ENCODE assay signal across 8 cellular contexts in genomic region chr16:77788196-77789084, GRCh38. TPM values are rescaled to one million over a fixed set of nuclear protein-coding genes. Genes with fewer than 3 reads are reported as not detected.
DNase-seq lines count a peak whose midpoint lies in the region; ATAC-seq, FAIRE-seq and TF ChIP-seq lines count a peak whose summit lies in the region.

VAT1L (plus strand) TSS chr16:77788564; CDS start chr16:77788683, 119 bp downstream.

- CTCF ChIA-PET in H1 (lab: Charles Lee; ENCODE audit: partially characterized antibody) (interaction anchor here (0.6 to 1.9 kb wide), 7 partner anchors 11 to 215 kb away, joined by 3 to 6 read pairs (median 3); no protein-coding TSS in a partner anchor), GM10248 (lab: Yijun Ruan, JAX) (interaction anchor here (1.0 kb wide), 1 partner anchor 16 kb away, joined by 4 read pairs; no protein-coding TSS in a partner anchor)

- peaks cover 0 to 2% of the 10 kb centered on the region in 2 experiments for H4K20me1 ChIP-seq in H1 (replicated peaks in 1 of 2; ENCODE audit: control insufficient read depth in 1 of 2, insufficient read depth in 2 of 2, low read length in 2 of 2)

- H3K27ac ChIP-seq in RWPE2 (ENCODE audit: poor library complexity, severe bottlenecking) (no peak within 1 kb of the TSS), H1 (ENCODE audit: low read depth, low read length) (no peak within 1 kb of the TSS), lung (ENCODE audit: low read depth in 1 of 2, low read length in 1 of 2) (no peak within 1 kb of the TSS), suprapubic skin (no peak within 1 kb of the TSS)

- H3K56ac ChIP-seq in H1 (replicated peaks; ENCODE audit: insufficient read length, low read depth, low read length), result no peak within 1 kb of the TSS

- POLR2A ChIA-PET in H1 (lab: Charles Lee; ENCODE audit: partially characterized antibody) (interaction anchor here (1.0 to 1.6 kb wide), 2 partner anchors 10 to 204 kb away, joined by 3 to 6 read pairs; no protein-coding TSS in a partner anchor), GM10248 (lab: Yijun Ruan, JAX) (no interaction called here)

- no peak within 1 kb of the TSS for H3K23ac ChIP-seq in H1 (ENCODE audit: insufficient read length)

- H4K5ac ChIP-seq in H1 (ENCODE audit: insufficient read length, low read depth, low read length), result peak within 1 kb of the TSS; percentile 38

- H3K14ac ChIP-seq in H1 (ENCODE audit: insufficient read length), result no peak within 1 kb of the TSS

- no peak for TF ChIP-seq RAD21 in H1 (IDR thresholded peaks at IDR 0.05 in 1 of 2, conservative IDR thresholded peaks at IDR 0.05 in 1 of 2; ENCODE audit: low read depth in 2 of 2, low read length in 2 of 2)

- DNase-seq in AG10803 (ENCODE audit: low read depth), result peak; percentile 53
- DNase-seq in RWPE2 (ENCODE audit: low spot score), result no peak
- DNase-seq in H1 (ENCODE audit: low read depth in 1 of 2, low spot score in 2 of 2), result peak; percentile 7 to 85
- DNase-seq in lung (ENCODE audit: low spot score), result no peak
- no peak for DNase-seq in suprapubic skin (ENCODE audit: low spot score in 2 of 2)
- no peak for DNase-seq in GM10248 (ENCODE audit: extremely low spot score)

- H2BK15ac ChIP-seq in H1 (ENCODE audit: low read length), result no peak within 1 kb of the TSS

- H3K18ac ChIP-seq in H1 (ENCODE audit: extremely low read depth, low read length), result peak within 1 kb of the TSS; percentile 74

- H3K27me3 ChIP-seq in RWPE2 (ENCODE audit: insufficient read depth, poor library complexity, severe bottlenecking) (peaks cover 68% of the 10 kb centered on the region), H1 (replicated peaks in 1 of 4; ENCODE audit: control insufficient read depth in 3 of 4, extremely low read depth in 1 of 4, insufficient read depth in 3 of 4, low read length in 3 of 4) (peaks cover 0 to 19% (median 15%) of the 10 kb centered on the region in 4 experiments; a peak in 5 of 7 replicates), lung (ENCODE audit: control insufficient read depth, insufficient read depth) (peaks cover 6% of the 10 kb centered on the region), suprapubic skin (peaks cover 88% of the 10 kb centered on the region)

- TF ChIP-seq POLR2A in H1 (IDR thresholded peaks at IDR 0.05; ENCODE audit: control extremely low read depth in 1 of 2, low read depth in 2 of 2, low read length in 2 of 2) (peak in 1 of 2 experiments; percentile 25; a peak in 1 of 3 replicates), suprapubic skin (IDR thresholded peaks at IDR 0.05) (no peak)

- H3K23me2 ChIP-seq in H1 (ENCODE audit: low read depth, low read length), result peaks cover 20% of the 10 kb centered on the region

- peak in 1 of 2 experiments; percentile 21; a peak in 1 of 3 replicates for TF ChIP-seq EP300 in H1 (IDR thresholded peaks at IDR 0.05; ENCODE audit: borderline replicate concordance in 1 of 2, low read depth in 2 of 2, low read length in 2 of 2)
- TF ChIP-seq EP300 in suprapubic skin (IDR thresholded peaks at IDR 0.05), result no peak

- H3K4me3 ChIP-seq in AG10803 (ENCODE audit: low read length), result peak within 1 kb of the TSS; percentile 72
- peak within 1 kb of the TSS; percentile 23 for H3K4me3 ChIP-seq in RWPE2 (ENCODE audit: severe bottlenecking)
- H3K4me3 ChIP-seq in H1 (ENCODE audit: extremely low read depth in 1 of 4, insufficient read depth in 2 of 4, low read depth in 3 of 4, low read length in 4 of 4), result peak within 1 kb of the TSS; percentile 74 to 88 (median 76)
- H3K4me3 ChIP-seq in lung, result peak within 1 kb of the TSS; percentile 20
- H3K4me3 ChIP-seq in suprapubic skin, result peak within 1 kb of the TSS; percentile 51

- H2BK120ac ChIP-seq in H1 (replicated peaks; ENCODE audit: low read depth, low read length), result peak within 1 kb of the TSS; percentile 48

- ATAC-seq in GM18511 (IDR thresholded peaks at IDR 0.05; ENCODE audit: unreplicated experiment) (peak; percentile 68), RWPE2 (ENCODE audit: low read depth) (peak; percentile 83), lung (ENCODE audit: insufficient read depth, low FRiP score) (peak; percentile 35), HG02588 (IDR thresholded peaks at IDR 0.05; ENCODE audit: unreplicated experiment) (no peak)

- H2BK20ac ChIP-seq in H1 (ENCODE audit: low read length), result no peak within 1 kb of the TSS; the same call in 1 of the 2 replicates

- H3K4me1 ChIP-seq in RWPE2 (ENCODE audit: insufficient read depth, poor library complexity, severe bottlenecking), result no peaks in the 10 kb centered on the region
- H3K4me1 ChIP-seq in H1 (replicated peaks in 1 of 4; ENCODE audit: control insufficient read depth in 3 of 4, insufficient read depth in 4 of 4, low read length in 3 of 4), result peaks cover 0 to 3% (median 0%) of the 10 kb centered on the region in 4 experiments; a peak in 5 of 7 replicates
- H3K4me1 ChIP-seq in lung (ENCODE audit: control insufficient read depth in 2 of 2, insufficient read depth in 2 of 2, low read length in 2 of 2), result peaks cover 0 to 10% of the 10 kb centered on the region in 2 donors
- peaks cover 17% of the 10 kb centered on the region for H3K4me1 ChIP-seq in suprapubic skin

- peak within 1 kb of the TSS in 2 of 4 experiments; percentile 45 to 66; a peak in 5 of 7 replicates for H3K9ac ChIP-seq in H1 (replicated peaks in 1 of 4; ENCODE audit: extremely low read depth in 1 of 4, low read depth in 3 of 4, low read length in 3 of 4)

- H3K79me1 ChIP-seq in H1 (ENCODE audit: low read depth, low read length), result 0 out of 2 replicates have a peak, but pooled peaks cover 3% of the 10 kb centered on the region

- peak within 1 kb of the TSS; percentile 92 for H4K8ac ChIP-seq in H1 (ENCODE audit: extremely low read depth, insufficient read depth, low read length)

- peaks cover 3 to 45% of the 10 kb centered on the region in 2 experiments; a peak in 2 of 4 replicates for H3K79me2 ChIP-seq in H1 (ENCODE audit: control insufficient read depth in 1 of 2, insufficient read depth in 2 of 2, low read length in 2 of 2)

- H3K4ac ChIP-seq in H1 (replicated peaks; ENCODE audit: insufficient read length, low read depth, low read length), result no peak within 1 kb of the TSS

- TF ChIP-seq CTCF in AG10803 (conservative IDR thresholded peaks at IDR 0.05; ENCODE audit: low read length) (no peak), RWPE2 (IDR thresholded peaks at IDR 0.05; ENCODE audit: poor library complexity, severe bottlenecking) (no peak), H1 (IDR thresholded peaks at IDR 0.05; ENCODE audit: control extremely low read depth in 1 of 3, insufficient read depth in 1 of 3, low read depth in 1 of 3, low read length in 3 of 3) (no peak), lung (IDR thresholded peaks at IDR 0.05; ENCODE audit: control extremely low read depth, extremely low read depth) (no peak), suprapubic skin (IDR thresholded peaks at IDR 0.05) (no peak), GM10248 (IDR thresholded peaks at IDR 0.05; ENCODE audit: control extremely low read depth, extremely low read depth, low read depth, missing control alignments) (no peak)

- peak within 1 kb of the TSS; percentile 98 to 99 for H3K4me2 ChIP-seq in H1 (ENCODE audit: insufficient read depth in 1 of 2, low read depth in 2 of 2, low read length in 2 of 2)

- H3K36me3 ChIP-seq in RWPE2 (ENCODE audit: low read depth), result no peaks in the 10 kb centered on the region
- no peaks in the 10 kb centered on the region for H3K36me3 ChIP-seq in H1 (ENCODE audit: control insufficient read depth in 2 of 4, insufficient read depth in 4 of 4, low read length in 3 of 4)
- H3K36me3 ChIP-seq in lung (ENCODE audit: control insufficient read depth in 2 of 2, insufficient read depth in 2 of 2, low read length in 2 of 2), result no peaks in the 10 kb centered on the region
- no peaks in the 10 kb centered on the region for H3K36me3 ChIP-seq in suprapubic skin

- H2BK5ac ChIP-seq in H1 (ENCODE audit: low read depth, low read length), result no peak within 1 kb of the TSS; the same call in 1 of the 2 replicates

- no peak within 1 kb of the TSS for H4K91ac ChIP-seq in H1 (replicated peaks; ENCODE audit: insufficient read length, low read length)

- H2BK12ac ChIP-seq in H1 (ENCODE audit: low read depth, low read length), result peak within 1 kb of the TSS; percentile 63; the same call in 1 of the 2 replicates

- peak within 1 kb of the TSS; percentile 46 for H2AFZ ChIP-seq in H1 (ENCODE audit: low read length)

- peak; percentile 32 for FAIRE-seq in H1 (lab: Jason Lieb, UNC)

- no peak within 1 kb of the TSS for H2AK5ac ChIP-seq in H1 (ENCODE audit: low read depth, low read length)

- WGBS in H1 (ENCODE audit: extremely low coverage in 1 of 2, insufficient coverage in 1 of 2, insufficient read length in 1 of 2, insufficient replicate concordance in 2 of 2, low coverage in 1 of 2, low lambda C conversion rate in 2 of 2, missing lambda C conversion rate in 1 of 2), 2 experiments, result 2% methylated on average over 50 of the region's 76 CpGs; no CpG with 5 or more reads in 1 of the 2 experiments
- 1% methylated on average over 63 to 76 of the region's 76 CpGs for WGBS in lung, 2 donors
- 1% methylated on average over 16 of the region's 76 CpGs for WGBS in suprapubic skin

- H3K9me3 ChIP-seq in RWPE2 (ENCODE audit: severe bottlenecking), result no peaks in the 10 kb centered on the region
- peaks cover 0 to 7% of the 10 kb centered on the region in 2 experiments; a peak in 1 of 4 replicates for H3K9me3 ChIP-seq in H1 (ENCODE audit: insufficient read depth in 2 of 2, low read depth in 1 of 2, low read length in 1 of 2)
- peaks cover 0 to 2% of the 10 kb centered on the region in 2 donors for H3K9me3 ChIP-seq in lung (ENCODE audit: control insufficient read depth in 2 of 2, insufficient read depth in 1 of 2, low read length in 1 of 2)
- no peaks in the 10 kb centered on the region for H3K9me3 ChIP-seq in suprapubic skin

TF ChIP-seq in H1, 55 proteins besides CTCF, POLR2A, EP300 and RAD21 (continues in another document):
- TF ChIP-seq SAP30 (IDR thresholded peaks at IDR 0.05; ENCODE audit: insufficient read depth, insufficient replicate concordance, low read length) (no peak), TCF12 (IDR thresholded peaks at IDR 0.05; ENCODE audit: low read depth, low read length) (no peak), BRCA1 (IDR thresholded peaks at IDR 0.05; ENCODE audit: low read depth, low read length) (no peak), TBP (IDR thresholded peaks at IDR 0.05; ENCODE audit: low read depth, low read length) (0 out of 2 replicates have a peak, but pooled peaks have one; percentile 54), SP2 (IDR thresholded peaks at IDR 0.05; ENCODE audit: low read length) (no peak)

RNA-seq across cellular contexts. Expression of gene VAT1L, which starts in this region (rescaled TPM):
- 48.2 and 49.6 TPM in 2 replicates for total RNA-seq in H1 (2021; fragmentation: NEBNext Ultra II Directional; extraction: Animal tissue kit (Norgen Biotek cat#: 25700))
- polyA plus RNA-seq in H1 (2011; rRNA removed) (29.8 and 46.3 TPM in 2 replicates), lung (under 1 TPM; 0.14 to 0.16 TPM)
- polyA plus RNA-seq in H1 (2011; cell fraction: cytosol; rRNA removed), result 50.4 TPM
- polyA plus RNA-seq in H1 (2011; cell fraction: nucleus; rRNA removed), result 25.5 TPM
- polyA plus RNA-seq in H1 (2012, experiment 1 of 2), result 46.4 to 61.9 TPM (median 49.3 TPM) in 4 replicates
- polyA plus RNA-seq in H1 (2012, experiment 2 of 2), result 8.8 TPM
- polyA plus RNA-seq in H1 (2013, experiment 1 of 2), result 19.2 TPM
- polyA plus RNA-seq in H1 (2013, experiment 2 of 2), result 21.0 TPM
- polyA minus RNA-seq in H1 (2011; rRNA and poly(A)+ RNA removed), result 63.8 and 72.6 TPM in 2 replicates
- 31.2 TPM for polyA minus RNA-seq in H1 (2011; cell fraction: cytosol; rRNA and poly(A)+ RNA removed)
- 26.2 TPM for polyA minus RNA-seq in H1 (2011; cell fraction: nucleus; rRNA and poly(A)+ RNA removed)
- total RNA-seq in lung (1 to 10 TPM in 1 of 2 donors, under 1 TPM in 1; 0.37 to 3.3 TPM), suprapubic skin (under 1 TPM in 1 of 4 donors, not detected in 3; 0.15 TPM)

Comparison
In these comparisons a context has a peak if more than half of its experiments do, and no peak if none do; other contexts are left out.
1. RNA of gene VAT1L (total RNA-seq): 48.2 to 49.6 TPM in H1; 0.37 to 3.3 TPM in lung and 0.15 TPM in suprapubic skin; every median in the first group is over 10 times any median in the second.
2. RNA of gene VAT1L (polyA plus RNA-seq): 8.8 to 61.9 TPM in H1; 0.14 to 0.16 TPM in lung; every median in the first group is over 4 times any median in the second.
3. DNase-seq: peak in AG10803 (single experiment) and H1 (2 of 2); none in RWPE2 (single experiment), lung (single experiment), suprapubic skin (0 of 2) and GM10248 (single experiment).
4. H3K4me3 ChIP-seq: peak in every context shown above with its lines; median percentile 76 in H1; 72 in AG10803; 51 in suprapubic skin; 23 in RWPE2; 20 in lung.